ENCODE assay signal across 1 cellular context in the genomic region with DNA sequence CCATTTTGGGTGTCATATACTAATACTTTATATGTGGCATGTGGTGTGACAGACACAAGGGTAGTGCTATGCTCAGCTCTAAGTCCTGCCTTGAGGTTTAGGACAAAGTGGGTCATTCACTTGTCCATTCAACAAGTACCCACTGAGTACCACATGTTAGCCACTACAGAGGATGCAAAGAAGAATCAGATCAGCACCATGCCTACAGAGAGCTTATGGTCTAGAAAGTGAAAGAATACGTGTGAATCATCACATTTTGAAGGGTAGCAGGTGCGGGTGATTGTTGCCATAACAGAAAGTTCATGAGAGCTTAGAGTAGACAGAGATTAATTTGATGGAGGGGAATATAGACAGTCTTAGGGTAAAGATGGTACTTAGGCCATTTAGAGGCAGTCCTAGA.
TF ChIP-seq lines count a peak whose summit lies in the region.

No MANE protein-coding gene starts in this region.

TF ChIP-seq in IMR-90, 13 proteins besides CTCF, POLR2A, EP300 and RAD21:
- TF ChIP-seq RFX5 (IDR thresholded peaks at IDR 0.05; ENCODE audit: low read depth, low read length) = no peak
- TF ChIP-seq SMC3 (IDR thresholded peaks at IDR 0.05; ENCODE audit: low read depth, low read length) = no peak
- TF ChIP-seq RCOR1 (IDR thresholded peaks at IDR 0.05; ENCODE audit: insufficient replicate concordance, low read length) = no peak
- no peak for TF ChIP-seq USF2 (IDR thresholded peaks at IDR 0.05; ENCODE audit: low read depth, low read length)
- TF ChIP-seq, protein P1, sequence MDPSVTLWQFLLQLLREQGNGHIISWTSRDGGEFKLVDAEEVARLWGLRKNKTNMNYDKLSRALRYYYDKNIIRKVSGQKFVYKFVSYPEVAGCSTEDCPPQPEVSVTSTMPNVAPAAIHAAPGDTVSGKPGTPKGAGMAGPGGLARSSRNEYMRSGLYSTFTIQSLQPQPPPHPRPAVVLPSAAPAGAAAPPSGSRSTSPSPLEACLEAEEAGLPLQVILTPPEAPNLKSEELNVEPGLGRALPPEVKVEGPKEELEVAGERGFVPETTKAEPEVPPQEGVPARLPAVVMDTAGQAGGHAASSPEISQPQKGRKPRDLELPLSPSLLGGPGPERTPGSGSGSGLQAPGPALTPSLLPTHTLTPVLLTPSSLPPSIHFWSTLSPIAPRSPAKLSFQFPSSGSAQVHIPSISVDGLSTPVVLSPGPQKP (IDR thresholded peaks at IDR 0.05; ENCODE audit: borderline replicate concordance, low read depth, low read length) = no peak
- TF ChIP-seq NFE2L2 (IDR thresholded peaks at IDR 0.05; ENCODE audit: low read depth, low read length) = no peak
- TF ChIP-seq BHLHE40 (IDR thresholded peaks at IDR 0.05; ENCODE audit: low read depth, low read length) = no peak
- no peak for TF ChIP-seq FOS (IDR thresholded peaks at IDR 0.05; ENCODE audit: low read depth, low read length)
- no peak for TF ChIP-seq MXI1 (IDR thresholded peaks at IDR 0.05; ENCODE audit: borderline replicate concordance, low read depth, low read length)
- TF ChIP-seq MAZ (IDR thresholded peaks at IDR 0.05; ENCODE audit: borderline replicate concordance, low read depth, low read length) = no peak
- TF ChIP-seq MAFK (IDR thresholded peaks at IDR 0.05; ENCODE audit: low read depth, low read length) = no peak
- TF ChIP-seq CEBPB (IDR thresholded peaks at IDR 0.05; ENCODE audit: low read depth, low read length) = no peak
- TF ChIP-seq CHD1 (IDR thresholded peaks at IDR 0.05; ENCODE audit: low read depth, low read length) = no peak
